1 cellular context compared by ENCODE assay signal in the genomic region with DNA sequence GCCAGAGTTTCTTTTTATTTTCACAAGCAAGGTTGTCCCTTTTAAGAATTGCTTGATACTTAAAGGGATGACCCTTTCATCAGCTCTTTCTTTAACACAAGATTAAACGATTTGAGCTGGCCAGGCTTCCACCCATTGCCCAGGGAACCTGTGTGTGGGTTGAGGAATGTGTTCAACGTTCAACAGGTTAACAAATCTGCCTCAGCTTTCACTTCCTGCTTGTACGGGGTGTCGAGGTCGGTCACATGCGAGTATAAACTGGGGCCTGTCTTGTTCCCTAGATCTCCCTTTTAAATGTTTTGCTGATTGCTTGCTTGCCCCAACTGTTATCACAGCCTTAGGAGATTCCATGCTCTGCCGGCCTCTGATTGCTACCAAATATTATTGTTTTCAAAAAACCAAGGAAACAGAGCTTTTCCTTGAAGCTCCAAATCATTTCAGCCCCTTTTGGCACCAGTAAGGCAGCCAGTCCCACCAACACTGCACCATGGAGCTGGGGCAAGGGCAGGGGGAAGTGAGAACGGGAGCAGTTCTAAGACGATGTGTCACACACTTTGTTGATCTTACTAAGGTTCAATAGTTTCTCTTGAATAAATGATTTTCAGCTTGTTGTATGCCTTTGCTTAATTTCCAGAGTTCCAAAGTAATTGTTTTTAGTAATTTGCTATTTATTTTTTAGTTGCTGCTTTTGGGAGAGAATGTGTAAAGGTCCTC.
TF ChIP-seq lines count a peak whose summit lies in the region.

No MANE protein-coding gene starts in this region.

TF ChIP-seq in K562, 482 proteins besides CTCF, POLR2A, EP300 and RAD21:
- TF ChIP-seq JUN (IDR thresholded peaks at IDR 0.05; ENCODE audit: borderline replicate concordance, low read depth, low read length) (no peak), JUN (CRISPR knock-in tag; IDR thresholded peaks at IDR 0.05; ENCODE audit: borderline replicate concordance) (no peak), EP400 (IDR thresholded peaks at IDR 0.05) (no peak), MEIS2 (IDR thresholded peaks at IDR 0.05; ENCODE audit: partially characterized antibody) (no peak), ZNF668 (CRISPR knock-in tag; IDR thresholded peaks at IDR 0.05) (no peak), KDM2B (CRISPR knock-in tag; IDR thresholded peaks at IDR 0.05) (no peak), RFX1 (IDR thresholded peaks at IDR 0.05) (no peak), ZNF347 (CRISPR knock-in tag; IDR thresholded peaks at IDR 0.05; ENCODE audit: low read depth) (no peak)
- TF ChIP-seq, protein P1, sequence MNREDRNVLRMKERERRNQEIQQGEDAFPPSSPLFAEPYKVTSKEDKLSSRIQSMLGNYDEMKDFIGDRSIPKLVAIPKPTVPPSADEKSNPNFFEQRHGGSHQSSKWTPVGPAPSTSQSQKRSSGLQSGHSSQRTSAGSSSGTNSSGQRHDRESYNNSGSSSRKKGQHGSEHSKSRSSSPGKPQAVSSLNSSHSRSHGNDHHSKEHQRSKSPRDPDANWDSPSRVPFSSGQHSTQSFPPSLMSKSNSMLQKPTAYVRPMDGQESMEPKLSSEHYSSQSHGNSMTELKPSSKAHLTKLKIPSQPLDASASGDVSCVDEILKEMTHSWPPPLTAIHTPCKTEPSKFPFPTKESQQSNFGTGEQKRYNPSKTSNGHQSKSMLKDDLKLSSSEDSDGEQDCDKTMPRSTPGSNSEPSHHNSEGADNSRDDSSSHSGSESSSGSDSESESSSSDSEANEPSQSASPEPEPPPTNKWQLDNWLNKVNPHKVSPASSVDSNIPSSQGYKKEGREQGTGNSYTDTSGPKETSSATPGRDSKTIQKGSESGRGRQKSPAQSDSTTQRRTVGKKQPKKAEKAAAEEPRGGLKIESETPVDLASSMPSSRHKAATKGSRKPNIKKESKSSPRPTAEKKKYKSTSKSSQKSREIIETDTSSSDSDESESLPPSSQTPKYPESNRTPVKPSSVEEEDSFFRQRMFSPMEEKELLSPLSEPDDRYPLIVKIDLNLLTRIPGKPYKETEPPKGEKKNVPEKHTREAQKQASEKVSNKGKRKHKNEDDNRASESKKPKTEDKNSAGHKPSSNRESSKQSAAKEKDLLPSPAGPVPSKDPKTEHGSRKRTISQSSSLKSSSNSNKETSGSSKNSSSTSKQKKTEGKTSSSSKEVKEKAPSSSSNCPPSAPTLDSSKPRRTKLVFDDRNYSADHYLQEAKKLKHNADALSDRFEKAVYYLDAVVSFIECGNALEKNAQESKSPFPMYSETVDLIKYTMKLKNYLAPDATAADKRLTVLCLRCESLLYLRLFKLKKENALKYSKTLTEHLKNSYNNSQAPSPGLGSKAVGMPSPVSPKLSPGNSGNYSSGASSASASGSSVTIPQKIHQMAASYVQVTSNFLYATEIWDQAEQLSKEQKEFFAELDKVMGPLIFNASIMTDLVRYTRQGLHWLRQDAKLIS (CRISPR knock-in tag; IDR thresholded peaks at IDR 0.05): no peak
- TF ChIP-seq, protein P2, sequence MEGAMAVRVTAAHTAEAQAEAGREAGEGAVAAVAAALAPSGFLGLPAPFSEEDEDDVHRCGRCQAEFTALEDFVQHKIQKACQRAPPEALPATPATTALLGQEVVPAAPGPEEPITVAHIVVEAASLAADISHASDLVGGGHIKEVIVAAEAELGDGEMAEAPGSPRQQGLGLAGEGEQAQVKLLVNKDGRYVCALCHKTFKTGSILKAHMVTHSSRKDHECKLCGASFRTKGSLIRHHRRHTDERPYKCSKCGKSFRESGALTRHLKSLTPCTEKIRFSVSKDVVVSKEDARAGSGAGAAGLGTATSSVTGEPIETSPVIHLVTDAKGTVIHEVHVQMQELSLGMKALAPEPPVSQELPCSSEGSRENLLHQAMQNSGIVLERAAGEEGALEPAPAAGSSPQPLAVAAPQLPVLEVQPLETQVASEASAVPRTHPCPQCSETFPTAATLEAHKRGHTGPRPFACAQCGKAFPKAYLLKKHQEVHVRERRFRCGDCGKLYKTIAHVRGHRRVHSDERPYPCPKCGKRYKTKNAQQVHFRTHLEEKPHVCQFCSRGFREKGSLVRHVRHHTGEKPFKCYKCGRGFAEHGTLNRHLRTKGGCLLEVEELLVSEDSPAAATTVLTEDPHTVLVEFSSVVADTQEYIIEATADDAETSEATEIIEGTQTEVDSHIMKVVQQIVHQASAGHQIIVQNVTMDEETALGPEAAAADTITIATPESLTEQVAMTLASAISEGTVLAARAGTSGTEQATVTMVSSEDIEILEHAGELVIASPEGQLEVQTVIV (CRISPR knock-in tag; IDR thresholded peaks at IDR 0.05; ENCODE audit: borderline replicate concordance): no peak
- TF ChIP-seq, protein P3, sequence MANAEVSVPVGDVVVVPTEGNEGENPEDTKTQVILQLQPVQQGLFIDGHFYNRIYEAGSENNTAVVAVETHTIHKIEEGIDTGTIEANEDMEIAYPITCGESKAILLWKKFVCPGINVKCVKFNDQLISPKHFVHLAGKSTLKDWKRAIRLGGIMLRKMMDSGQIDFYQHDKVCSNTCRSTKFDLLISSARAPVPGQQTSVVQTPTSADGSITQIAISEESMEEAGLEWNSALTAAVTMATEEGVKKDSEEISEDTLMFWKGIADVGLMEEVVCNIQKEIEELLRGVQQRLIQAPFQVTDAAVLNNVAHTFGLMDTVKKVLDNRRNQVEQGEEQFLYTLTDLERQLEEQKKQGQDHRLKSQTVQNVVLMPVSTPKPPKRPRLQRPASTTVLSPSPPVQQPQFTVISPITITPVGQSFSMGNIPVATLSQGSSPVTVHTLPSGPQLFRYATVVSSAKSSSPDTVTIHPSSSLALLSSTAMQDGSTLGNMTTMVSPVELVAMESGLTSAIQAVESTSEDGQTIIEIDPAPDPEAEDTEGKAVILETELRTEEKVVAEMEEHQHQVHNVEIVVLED (CRISPR knock-in tag; IDR thresholded peaks at IDR 0.05): no peak
- TF ChIP-seq, protein P4, sequence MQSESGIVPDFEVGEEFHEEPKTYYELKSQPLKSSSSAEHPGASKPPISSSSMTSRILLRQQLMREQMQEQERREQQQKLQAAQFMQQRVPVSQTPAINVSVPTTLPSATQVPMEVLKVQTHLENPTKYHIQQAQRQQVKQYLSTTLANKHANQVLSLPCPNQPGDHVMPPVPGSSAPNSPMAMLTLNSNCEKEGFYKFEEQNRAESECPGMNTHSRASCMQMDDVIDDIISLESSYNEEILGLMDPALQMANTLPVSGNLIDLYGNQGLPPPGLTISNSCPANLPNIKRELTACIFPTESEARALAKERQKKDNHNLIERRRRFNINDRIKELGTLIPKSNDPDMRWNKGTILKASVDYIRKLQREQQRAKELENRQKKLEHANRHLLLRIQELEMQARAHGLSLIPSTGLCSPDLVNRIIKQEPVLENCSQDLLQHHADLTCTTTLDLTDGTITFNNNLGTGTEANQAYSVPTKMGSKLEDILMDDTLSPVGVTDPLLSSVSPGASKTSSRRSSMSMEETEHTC (IDR thresholded peaks at IDR 0.05): no peak
